8 cellular contexts compared by ENCODE assay signal in the genomic region with DNA sequence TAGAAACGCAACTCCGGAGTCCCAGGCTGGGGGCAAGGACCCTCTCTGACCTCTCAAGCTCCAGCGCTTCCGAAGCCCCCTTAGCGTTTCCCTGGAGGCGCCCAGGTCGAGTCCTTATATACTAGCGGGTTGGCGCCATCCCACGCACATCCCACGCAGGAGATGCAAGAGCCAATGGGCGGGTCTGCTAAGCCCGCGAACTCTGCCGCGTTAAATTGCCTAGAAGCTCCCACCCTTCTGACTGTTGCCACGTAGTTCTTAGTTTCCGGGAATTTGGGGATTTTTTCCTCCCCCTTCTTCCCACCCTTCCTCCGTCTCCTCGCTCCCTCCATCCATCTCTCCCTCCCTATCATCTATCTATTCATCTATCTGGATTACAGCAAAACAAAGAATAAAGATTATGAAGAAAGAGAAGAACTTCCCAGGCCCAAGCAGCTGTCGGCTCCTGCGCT. TPM values are rescaled to one million over a fixed set of nuclear protein-coding genes. Genes with fewer than 3 reads are reported as not detected.
DNase-seq lines count a peak whose midpoint lies in the region; ATAC-seq and TF ChIP-seq lines count a peak whose summit lies in the region.

A gene with protein sequence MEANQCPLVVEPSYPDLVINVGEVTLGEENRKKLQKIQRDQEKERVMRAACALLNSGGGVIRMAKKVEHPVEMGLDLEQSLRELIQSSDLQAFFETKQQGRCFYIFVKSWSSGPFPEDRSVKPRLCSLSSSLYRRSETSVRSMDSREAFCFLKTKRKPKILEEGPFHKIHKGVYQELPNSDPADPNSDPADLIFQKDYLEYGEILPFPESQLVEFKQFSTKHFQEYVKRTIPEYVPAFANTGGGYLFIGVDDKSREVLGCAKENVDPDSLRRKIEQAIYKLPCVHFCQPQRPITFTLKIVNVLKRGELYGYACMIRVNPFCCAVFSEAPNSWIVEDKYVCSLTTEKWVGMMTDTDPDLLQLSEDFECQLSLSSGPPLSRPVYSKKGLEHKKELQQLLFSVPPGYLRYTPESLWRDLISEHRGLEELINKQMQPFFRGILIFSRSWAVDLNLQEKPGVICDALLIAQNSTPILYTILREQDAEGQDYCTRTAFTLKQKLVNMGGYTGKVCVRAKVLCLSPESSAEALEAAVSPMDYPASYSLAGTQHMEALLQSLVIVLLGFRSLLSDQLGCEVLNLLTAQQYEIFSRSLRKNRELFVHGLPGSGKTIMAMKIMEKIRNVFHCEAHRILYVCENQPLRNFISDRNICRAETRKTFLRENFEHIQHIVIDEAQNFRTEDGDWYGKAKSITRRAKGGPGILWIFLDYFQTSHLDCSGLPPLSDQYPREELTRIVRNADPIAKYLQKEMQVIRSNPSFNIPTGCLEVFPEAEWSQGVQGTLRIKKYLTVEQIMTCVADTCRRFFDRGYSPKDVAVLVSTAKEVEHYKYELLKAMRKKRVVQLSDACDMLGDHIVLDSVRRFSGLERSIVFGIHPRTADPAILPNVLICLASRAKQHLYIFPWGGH (minus strand): TSS at position 90 of the 452 bp plus-strand sequence. CDS start 9,814 bp downstream, outside the sequence.

- no peaks in the 10 kb centered on the region for H3K9me3 ChIP-seq in CD4-positive, alpha-beta memory T cell (ENCODE audit: control insufficient read depth in 1 of 2, low read length in 2 of 2)
- no peaks in the 10 kb centered on the region for H3K9me3 ChIP-seq in right lobe of liver

- H3K9me3 Mint-ChIP-seq in CD4-positive, alpha-beta memory T cell, result peaks cover 0 to 14% (median 4%) of the 10 kb centered on the region in 8 donors
- peaks cover 5% of the 10 kb centered on the region; the same call in 1 of the 3 replicates for H3K9me3 Mint-ChIP-seq in GM23338

- intact Hi-C loops in CD4-positive, alpha-beta memory T cell (cut with micrococcal nuclease), result loop anchor here (1.0 to 2.0 kb wide), 7 partner anchors 27 to 165 kb away; a partner anchor contains a TSS
- intact Hi-C loops in right lobe of liver (cut with DNase I), result no loop called here

- CTCF ChIA-PET in CD4-positive, alpha-beta memory T cell (lab: Charles Lee; ENCODE audit: partially characterized antibody), result interaction anchor here (0.9 to 5.2 kb wide), 5 partner anchors 15 to 203 kb away, joined by 3 to 29 read pairs (median 3); no protein-coding TSS in a partner anchor

- H2AFZ ChIP-seq in GM23338, result peak within 1 kb of the TSS; percentile 94

- peak within 1 kb of the TSS; percentile 54 to 85 for H3K4me3 ChIP-seq in CD4-positive, alpha-beta memory T cell (ENCODE audit: low read length in 2 of 2)
- peak within 1 kb of the TSS; percentile 59 for H3K4me3 ChIP-seq in GM23338
- peak within 1 kb of the TSS; percentile 32 to 43 (median 41) for H3K4me3 ChIP-seq in right lobe of liver

- peaks cover 3% of the 10 kb centered on the region; the same call in 1 of the 2 replicates for H4K20me1 ChIP-seq in GM23338 (replicated peaks; ENCODE audit: insufficient read depth)

- peak; percentile 92 for TF ChIP-seq POLR2A in right lobe of liver (IDR thresholded peaks at IDR 0.05)

- H3K27ac Mint-ChIP-seq in CD4-positive, alpha-beta memory T cell, result peak within 1 kb of the TSS; percentile 99 to 100 (median 100)
- H3K27ac Mint-ChIP-seq in GM23338, result no peak within 1 kb of the TSS

- POLR2A ChIA-PET in CD4-positive, alpha-beta memory T cell (lab: Charles Lee; ENCODE audit: partially characterized antibody), result interaction anchor here (0.6 to 6.8 kb wide), 37 partner anchors 9 to 232 kb away, joined by 3 to 110 read pairs (median 4); a partner anchor contains a TSS

- peak within 1 kb of the TSS; percentile 98 for H3K27ac ChIP-seq in CD4-positive, alpha-beta memory T cell (ENCODE audit: low read depth, low read length)
- H3K27ac ChIP-seq in GM23338 (ENCODE audit: low read depth) (no peak within 1 kb of the TSS), right lobe of liver (peak within 1 kb of the TSS; percentile 49 to 88 (median 63))

- 1% methylated on average over 11 of the region's 22 CpGs for WGBS in right lobe of liver (ENCODE audit: insufficient coverage, low coverage, low lambda C conversion rate, missing lambda C conversion rate)

- peak within 1 kb of the TSS; percentile 84 for H3K4me2 ChIP-seq in GM23338

- ATAC-seq in GM23338, result peak; percentile 61
- ATAC-seq in right lobe of liver, result peak; percentile 78 to 89 (median 87)
- ATAC-seq in HG03045 (IDR thresholded peaks at IDR 0.05; ENCODE audit: unreplicated experiment), result no peak

- DNase-seq in CD4-positive, alpha-beta memory T cell, result peak; percentile 83 to 91 (median 83)
- DNase-seq in GM23338 (ENCODE audit: low spot score) (peak; percentile 55), NCI-H2107 treated with DMSO at 0.1 percent for 48 hours (lab: John Stamatoyannopoulos, UW; ENCODE audit: unreplicated experiment) (peak; percentile 85), dermis blood vessel endothelial cell (peak; percentile 94), right lobe of liver (peak; percentile 73 to 83 (median 83))
- peak; percentile 95 to 96 for DNase-seq in activated CD4-positive, alpha-beta T cell treated with anti-CD3 and anti-CD28 coated beads, Interleukin-2, amount 50 U/mL, for 48 hours
- peak; percentile 84 to 89 for DNase-seq in stimulated activated CD4-positive, alpha-beta T cell treated with anti-CD3 and anti-CD28 coated beads, Interleukin-4, amount 100 ng/mL, for 4 hours

- peaks cover 11 to 12% of the 10 kb centered on the region in 2 donors for H3K36me3 Mint-ChIP-seq in CD4-positive, alpha-beta memory T cell
- H3K36me3 Mint-ChIP-seq in GM23338 (ENCODE audit: low read depth), result no peaks in the 10 kb centered on the region; the same call in 2 of the 3 replicates

- no peaks in the 10 kb centered on the region for H3K9me2 ChIP-seq in GM23338 (ENCODE audit: insufficient read depth)

- peak within 1 kb of the TSS; percentile 96 to 100 (median 99) for H3K4me3 Mint-ChIP-seq in CD4-positive, alpha-beta memory T cell
- H3K4me3 Mint-ChIP-seq in GM23338, result peak within 1 kb of the TSS; percentile 76

- H3K27me3 Mint-ChIP-seq in CD4-positive, alpha-beta memory T cell, result no peaks in the 10 kb centered on the region
- H3K27me3 Mint-ChIP-seq in GM23338 (ENCODE audit: insufficient read depth, low read depth, poor library complexity), result peaks cover 64% of the 10 kb centered on the region

- peaks cover 32 to 71% (median 50%) of the 10 kb centered on the region in 4 donors for H3K4me1 Mint-ChIP-seq in CD4-positive, alpha-beta memory T cell
- H3K4me1 Mint-ChIP-seq in GM23338, result peaks cover 7% of the 10 kb centered on the region; the same call in 2 of the 3 replicates

- H3F3A ChIP-seq in GM23338 (replicated peaks; ENCODE audit: low read depth), result peaks cover 3% of the 10 kb centered on the region; the same call in 1 of the 2 replicates

- H3K27me3 ChIP-seq in CD4-positive, alpha-beta memory T cell (ENCODE audit: insufficient read depth, low read length), result no peaks in the 10 kb centered on the region
- H3K27me3 ChIP-seq in GM23338 (ENCODE audit: insufficient read depth) (peaks cover 100% of the 10 kb centered on the region), right lobe of liver (peaks cover 0 to 16% of the 10 kb centered on the region in 2 donors)

- TF ChIP-seq CTCF in GM23338 (conservative IDR thresholded peaks at IDR 0.05; ENCODE audit: low read depth in 2 of 2) (no peak), right lobe of liver (IDR thresholded peaks at IDR 0.05) (no peak)

- H3K79me2 ChIP-seq in GM23338 (replicated peaks; ENCODE audit: insufficient read depth), result no peaks in the 10 kb centered on the region

- peaks cover 45% of the 10 kb centered on the region for H3K4me1 ChIP-seq in CD4-positive, alpha-beta memory T cell (ENCODE audit: insufficient read depth, low read length)
- peaks cover 19% of the 10 kb centered on the region for H3K4me1 ChIP-seq in GM23338 (ENCODE audit: insufficient read depth)
- H3K4me1 ChIP-seq in right lobe of liver, result no peaks in the 10 kb centered on the region

- no peaks in the 10 kb centered on the region for H3K36me3 ChIP-seq in CD4-positive, alpha-beta memory T cell (ENCODE audit: insufficient read depth, low read length)
- no peaks in the 10 kb centered on the region for H3K36me3 ChIP-seq in GM23338 (ENCODE audit: insufficient read depth)
- no peaks in the 10 kb centered on the region for H3K36me3 ChIP-seq in right lobe of liver

RNA-seq across cellular contexts. Expression of the gene that starts here (rescaled TPM):
- total RNA-seq in CD4-positive, alpha-beta memory T cell, result 10 to 100 TPM; 72.4 to 74.2 TPM
- polyA plus RNA-seq in CD4-positive, alpha-beta memory T cell, result 10 to 100 TPM in 1 of 2 donors, 1 to 10 TPM in 1; 6.6 to 13.6 TPM
- total RNA-seq in GM23338 (2014; rRNA removed; shearing (Covaris generic)), result 0.04 TPM in 1 of 2 replicates, not detected in the other
- 0.19 TPM in 1 of 2 replicates, not detected in the other for polyA plus RNA-seq in GM23338 (2016; fragmentation: Nextera tagmentation; extraction: Ambion mirVana)
- total RNA-seq in dermis blood vessel endothelial cell (83.3 and 103 TPM in 2 replicates), right lobe of liver (1 to 10 TPM; 1.4 to 8.9 (median 6.0) TPM)

Comparison
In these comparisons a context has a peak if more than half of its experiments do, and no peak if none do; other contexts are left out.
1. Peak in DNase-seq, ATAC-seq, H3K4me3 ChIP-seq and H3K4me2 ChIP-seq in GM23338; RNA of the gene not detected or under 1 TPM.